24 cellular contexts compared by ENCODE assay signal in the genomic region with DNA sequence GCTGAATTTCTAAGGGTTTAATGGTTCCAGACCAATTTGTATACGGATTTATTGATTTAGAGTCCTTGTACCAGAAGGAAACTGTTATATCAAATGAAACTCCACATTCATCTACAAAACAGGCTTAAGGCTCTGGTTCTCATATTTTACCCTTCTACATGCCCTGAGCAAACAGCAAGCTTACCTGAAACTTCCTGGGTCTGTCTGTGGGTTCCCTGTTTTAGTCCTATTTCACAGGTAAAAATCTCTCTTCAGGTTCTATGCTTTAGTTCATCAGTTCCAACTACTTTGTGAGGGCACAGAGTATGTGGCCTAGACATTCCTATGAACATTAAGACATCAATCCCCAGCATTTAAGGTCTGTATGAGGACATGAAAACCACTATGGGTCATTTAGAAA.
"Had no signal": no experiment of that assay in that cellular context is flagged by ENCODE, and none has a peak within 500 bp of the region (broad histone marks: within the 10 kb centered on the region; RNA-seq: fewer than 3 reads in every experiment).

No MANE protein-coding gene starts in this region.

- H3K27ac Mint-ChIP-seq: activated naive CD8-positive, alpha-beta T cell treated with anti-CD3 and anti-CD28 coated beads, Interleukin-2, amount 10 ng/mL, durations not matched to agents 7 days and 5 days; activated T-helper 2 cell treated with anti-CD3 and anti-CD28 coated beads, Interferon-gamma antibody, Interleukin-2, Interleukin-4, amounts not matched to agents 10 μg/mL and 5 μg/mL and 100 μg/mL, durations not matched to agents 14 hours and 24 hours and 36 hours; endodermal cell; neural progenitor cell; T-helper 1 cell treated with Interleukin-12 subunit alpha and Interleukin-12 subunit beta and Interleukin-4 antibody, amounts not matched to agents 30 μg/mL and 1 μg/mL, for 36 hours had no signal

- H3K9me3 ChIP-seq: esophagus squamous epithelium, gastrocnemius medialis, testis, uterus had no signal

- H3K4me1 ChIP-seq: neural progenitor cell, testis, uterus had no signal

- H3K4me3 ChIP-seq: esophagus squamous epithelium, gastrocnemius medialis, neural progenitor cell, testis, uterus had no signal

- H3K27ac ChIP-seq: esophagus squamous epithelium, gastrocnemius medialis, neural progenitor cell, testis, uterus had no signal

- H3K4me3 Mint-ChIP-seq: activated naive CD8-positive, alpha-beta T cell treated with anti-CD3 and anti-CD28 coated beads, Interleukin-2, amount 10 ng/mL, durations not matched to agents 7 days and 5 days; endodermal cell; naive B cell; neural progenitor cell; stimulated activated naive B cell treated with anti-CD40 and anti-IgM and Interleukin-4, amounts not matched to agents 10 μg/mL and 1 μg/mL and 100 μg/mL, for 72 hours; T-helper 1 cell treated with Interleukin-12 subunit alpha and Interleukin-12 subunit beta and Interleukin-4 antibody, amounts not matched to agents 30 μg/mL and 1 μg/mL, for 36 hours had no signal

- H3K4me1 Mint-ChIP-seq: endodermal cell, neural progenitor cell had no signal

- H3K9me3 Mint-ChIP-seq: activated naive CD8-positive, alpha-beta T cell treated with anti-CD3 and anti-CD28 coated beads, Interleukin-2, amount 10 ng/mL, durations not matched to agents 7 days and 5 days; T-helper 1 cell treated with Interleukin-12 subunit alpha and Interleukin-12 subunit beta and Interleukin-4 antibody, amounts not matched to agents 30 μg/mL and 1 μg/mL, for 36 hours had no signal

- H3K36me3 ChIP-seq: esophagus squamous epithelium, gastrocnemius medialis, uterus had no signal

- H3K27me3 Mint-ChIP-seq: activated naive CD8-positive, alpha-beta T cell treated with anti-CD3 and anti-CD28 coated beads, Interleukin-2, amount 10 ng/mL, durations not matched to agents 7 days and 5 days; naive B cell; stimulated activated naive B cell treated with anti-CD40 and anti-IgM and Interleukin-4, amounts not matched to agents 10 μg/mL and 1 μg/mL and 100 μg/mL, for 72 hours had no signal

- H3K27me3 ChIP-seq: esophagus squamous epithelium, gastrocnemius medialis, neural progenitor cell, testis, uterus had no signal

- DNase-seq: activated CD4-positive, alpha-beta T cell treated with anti-CD3 and anti-CD28 coated beads for 4 hours; activated CD4-positive, alpha-beta T cell treated with anti-CD3 and anti-CD28 coated beads, Interleukin-2, amount 50 U/mL, for 48 hours; activated CD4-positive, CD25-positive, alpha-beta regulatory T cell; activated naive CD4-positive, alpha-beta T cell; activated naive CD8-positive, alpha-beta T cell treated with anti-CD3 and anti-CD28 coated beads, Interleukin-2, amount 10 ng/mL, durations not matched to agents 7 days and 5 days; activated T-cell treated with anti-CD3 and anti-CD28 coated beads, Interleukin-2, amount 50 U/mL, for 1 hour; amniotic stem cell; cortex of kidney; endodermal cell; esophagus squamous epithelium; gastrocnemius medialis; hippocampal formation; mesendoderm; naive B cell; small intestine; stimulated activated CD4-positive, alpha-beta T cell treated with anti-CD3 and anti-CD28 coated beads, Interleukin-2, amount 100 ng/mL, for 24 hours; stimulated activated naive B cell treated with anti-CD40 and anti-IgM and Interleukin-4, amounts not matched to agents 10 μg/mL and 1 μg/mL and 100 μg/mL, for 72 hours; testis; trophoblast cell; uterus had no signal

- ATAC-seq: gastrocnemius medialis; sciatic nerve; stimulated activated naive B cell treated with anti-CD40 and anti-IgM and Interleukin-4, amounts not matched to agents 10 μg/mL and 1 μg/mL and 100 μg/mL, for 72 hours had no signal
